8 cellular contexts compared by ENCODE assay signal in genomic region chr10:28676297-28676967, GRCh38. TPM values are rescaled to one million over a fixed set of nuclear protein-coding genes. Genes with fewer than 3 reads are reported as not detected.
DNase-seq lines count a peak whose midpoint lies in the region; ATAC-seq and TF ChIP-seq lines count a peak whose summit lies in the region.

No MANE protein-coding gene starts in this region.

- TF ChIP-seq EP300 in gastroesophageal sphincter (IDR thresholded peaks at IDR 0.05) (no peak), ovary (IDR thresholded peaks at IDR 0.05) (no peak)

- H3K27ac ChIP-seq in gastroesophageal sphincter, result peak overlapping the region in 1 of 4 donors; percentile 67
- H3K27ac ChIP-seq in ovary, result peak overlapping the region in 1 of 2 donors; percentile 29

- H3K27me3 ChIP-seq in gastroesophageal sphincter (peaks cover 66% of the 10 kb centered on the region), ovary (no peaks in the 10 kb centered on the region)

- no peak overlapping the region for H3K27ac Mint-ChIP-seq in HFFc6
- H3K27ac Mint-ChIP-seq in activated CD4-positive, alpha-beta memory T cell treated with anti-CD3 and anti-CD28 coated beads for 36 hours, result no peak overlapping the region

- no peak for TF ChIP-seq CTCF in AG10803 (conservative IDR thresholded peaks at IDR 0.05; ENCODE audit: low read length)
- no peak for TF ChIP-seq CTCF in HFFc6 (IDR thresholded peaks at IDR 0.05)
- no peak for TF ChIP-seq CTCF in gastroesophageal sphincter (IDR thresholded peaks at IDR 0.05)
- no peak for TF ChIP-seq CTCF in ovary (IDR thresholded peaks at IDR 0.05)

- H3K4me3 ChIP-seq in AG10803 (ENCODE audit: low read length) (peak overlapping the region; percentile 55), gastroesophageal sphincter (peak overlapping the region; percentile 80 to 92), ovary (peak overlapping the region; percentile 50)

- CTCF ChIA-PET in activated CD4-positive, alpha-beta memory T cell treated with anti-CD3 and anti-CD28 coated beads for 36 hours (lab: Charles Lee), result interaction anchor here (1.2 to 2.0 kb wide), 3 partner anchors 12 to 312 kb away, joined by 3 to 10 read pairs (median 6); no protein-coding TSS in a partner anchor

- H3K4me1 Mint-ChIP-seq in HFFc6 (ENCODE audit: low read depth), result peaks cover 8% of the 10 kb centered on the region
- H3K4me1 Mint-ChIP-seq in activated CD4-positive, alpha-beta memory T cell treated with anti-CD3 and anti-CD28 coated beads for 36 hours (ENCODE audit: low read depth), result peaks cover 26% of the 10 kb centered on the region

- ATAC-seq in gastroesophageal sphincter (peak; percentile 5), GM21423 (IDR thresholded peaks at IDR 0.05; ENCODE audit: unreplicated experiment) (no peak), HG02798 (IDR thresholded peaks at IDR 0.05; ENCODE audit: poor library complexity, unreplicated experiment) (no peak)

- H3K9me3 Mint-ChIP-seq in HFFc6, result no peaks in the 10 kb centered on the region
- H3K9me3 Mint-ChIP-seq in activated CD4-positive, alpha-beta memory T cell treated with anti-CD3 and anti-CD28 coated beads for 36 hours, result no peaks in the 10 kb centered on the region

- H3K4me1 ChIP-seq in gastroesophageal sphincter (peaks cover 0 to 41% (median 0%) of the 10 kb centered on the region in 3 donors), ovary (ENCODE audit: insufficient read depth) (peaks cover 2% of the 10 kb centered on the region)

- intact Hi-C loops in activated CD4-positive, alpha-beta memory T cell treated with anti-CD3 and anti-CD28 coated beads for 36 hours (cut with micrococcal nuclease), result loop anchor here (5.0 to 10.0 kb wide), 3 partner anchors 316 to 932 kb away; partner anchors contain the start of gene MKX
- intact Hi-C loops in ovary (cut with DNase I), result loop anchor here in 3 of 4 donors (5.0 to 10.0 kb wide), 5 partner anchors 46 to 626 kb away; no protein-coding TSS in a partner anchor

- peak overlapping the region; percentile 60 for H3K4me3 Mint-ChIP-seq in HFFc6
- peak overlapping the region; percentile 56 for H3K4me3 Mint-ChIP-seq in activated CD4-positive, alpha-beta memory T cell treated with anti-CD3 and anti-CD28 coated beads for 36 hours

- 15 to 19% methylated on average over 6 to 8 of the region's 26 CpGs for WGBS in gastroesophageal sphincter (ENCODE audit: low coverage in 1 of 2), 2 donors
- WGBS in ovary, 3 donors, result 9 to 12% (median 10%) methylated on average over 23 to 26 of the region's 26 CpGs

- H3K27me3 Mint-ChIP-seq in HFFc6 (ENCODE audit: insufficient read depth), result peaks cover 29% of the 10 kb centered on the region
- peaks cover 43% of the 10 kb centered on the region for H3K27me3 Mint-ChIP-seq in activated CD4-positive, alpha-beta memory T cell treated with anti-CD3 and anti-CD28 coated beads for 36 hours

- DNase-seq in AG10803 (ENCODE audit: low read depth) (no peak), HFFc6 (no peak), ovary (peak in 2 of 5 donors; percentile 52 to 55), NCI-H226 (no peak)
- DNase-seq in activated CD4-positive, alpha-beta memory T cell treated with anti-CD3 and anti-CD28 coated beads for 36 hours, result no peak

- no peak for TF ChIP-seq POLR2A in gastroesophageal sphincter (IDR thresholded peaks at IDR 0.05)
- no peak for TF ChIP-seq POLR2A in ovary (IDR thresholded peaks at IDR 0.05)

- H3K9me3 ChIP-seq in gastroesophageal sphincter (no peaks in the 10 kb centered on the region), ovary (no peaks in the 10 kb centered on the region)

- no peaks in the 10 kb centered on the region for H3K36me3 Mint-ChIP-seq in HFFc6 (ENCODE audit: low read depth)
- H3K36me3 Mint-ChIP-seq in activated CD4-positive, alpha-beta memory T cell treated with anti-CD3 and anti-CD28 coated beads for 36 hours, result no peaks in the 10 kb centered on the region

- no peaks in the 10 kb centered on the region for H3K36me3 ChIP-seq in gastroesophageal sphincter
- H3K36me3 ChIP-seq in ovary, result no peaks in the 10 kb centered on the region

- POLR2A ChIA-PET in activated CD4-positive, alpha-beta memory T cell treated with anti-CD3 and anti-CD28 coated beads for 36 hours (lab: Charles Lee), result interaction anchor here (0.7 kb wide), 1 partner anchor 586 kb away, joined by 8 read pairs; no protein-coding TSS in a partner anchor

RNA-seq across cellular contexts. Expression of gene BAMBI, which starts 0.9 kb away (rescaled TPM):
- 1 to 10 TPM; 1.6 to 2.3 (median 2.2) TPM for total RNA-seq in HFFc6 (2021; fragmentation: NEBNext Ultra II Directional; extraction: Animal tissue kit (Norgen Biotek cat#: 25700))
- under 1 TPM; 0.31 to 0.33 TPM for total RNA-seq in activated CD4-positive, alpha-beta memory T cell treated with anti-CD3 and anti-CD28 coated beads for 36 hours
- total RNA-seq in gastroesophageal sphincter, result 1 to 10 TPM; 5.6 to 6.0 (median 5.8) TPM
- 100 to 1,000 TPM in 1 of 7 donors, 10 to 100 TPM in 6; 28.6 to 138 (median 46.0) TPM for total RNA-seq in ovary
- polyA plus RNA-seq in ovary, result 10 to 100 TPM; 62.3 to 81.9 TPM

Comparison
In these comparisons a context has a peak if more than half of its experiments do, and no peak if none do; other contexts are left out.
1. RNA of gene BAMBI, which starts 0.9 kb away (total RNA-seq): 28.6 to 138 TPM in ovary; 5.6 to 6.0 TPM in gastroesophageal sphincter, 1.6 to 2.3 TPM in HFFc6 and 0.31 to 0.33 TPM in activated CD4-positive, alpha-beta memory T cell treated with anti-CD3 and anti-CD28 coated beads for 36 hours; every median in the first group is over 4 times any median in the second.
2. Peak in every context shown above with its lines, with median percentiles within 50 percentile points of each other: H3K4me3 ChIP-seq.